Comparison of ENCODE assay signal across 18 cellular contexts in genomic region chr10:79130255-79130654, GRCh38.
DNase-seq lines count a peak whose midpoint lies in the region; ATAC-seq and TF ChIP-seq lines count a peak whose summit lies in the region.
"Had no signal": no experiment of that assay in that cellular context is flagged by ENCODE, and none has a peak within 500 bp of the region (broad histone marks: within the 10 kb centered on the region; RNA-seq: fewer than 3 reads in every experiment).

No MANE protein-coding gene starts in this region.

- WGBS in endodermal cell (ENCODE audit: insufficient coverage in 1 of 2, insufficient read length in 1 of 2), 2 experiments: 91 to 100% methylated on average over 2 to 5 of the region's 5 CpGs

- H3K27ac ChIP-seq in C4-2B (peak overlapping the region; percentile 56; the same call in 1 of the 2 replicates), KOPT-K1 (ENCODE audit: low read depth, low read length, poor library complexity, severe bottlenecking) (peak overlapping the region; percentile 94), endodermal cell (ENCODE audit: low read depth, low read length) (peak overlapping the region; percentile 78)

- peak overlapping the region; percentile 96 for H3K27ac Mint-ChIP-seq in endodermal cell
- H3K27ac Mint-ChIP-seq in neural crest cell (ENCODE audit: unreplicated experiment): peak overlapping the region; percentile 97
- H3K27ac Mint-ChIP-seq: T-helper 2 cell treated with Interferon-gamma antibody and Interleukin-4, amounts not matched to agents 5 μg/mL and 100 μg/mL, for 36 hours had no signal

- H3K4me3 Mint-ChIP-seq in endodermal cell: no peak overlapping the region
- peak overlapping the region; percentile 79 for H3K4me3 Mint-ChIP-seq in neural crest cell
- H3K4me3 Mint-ChIP-seq: T-helper 2 cell treated with Interferon-gamma antibody and Interleukin-4, amounts not matched to agents 5 μg/mL and 100 μg/mL, for 36 hours had no signal

- no peaks in the 10 kb centered on the region for H3K9me3 Mint-ChIP-seq in endodermal cell
- H3K9me3 Mint-ChIP-seq in neural crest cell: no peaks in the 10 kb centered on the region
- H3K9me3 Mint-ChIP-seq: T-helper 2 cell treated with Interferon-gamma antibody and Interleukin-4, amounts not matched to agents 5 μg/mL and 100 μg/mL, for 36 hours had no signal

- H3K27me3 ChIP-seq in endodermal cell (ENCODE audit: control insufficient read depth, insufficient read depth, low read length, poor library complexity, severe bottlenecking) (no peaks in the 10 kb centered on the region), HAP-1 (ENCODE audit: low read depth) (no peaks in the 10 kb centered on the region)

- H3K4me1 ChIP-seq in endodermal cell (ENCODE audit: control insufficient read depth, insufficient read depth, low read length): peaks cover 30% of the 10 kb centered on the region
- peaks cover 4% of the 10 kb centered on the region; the same call in 1 of the 2 replicates for H3K4me1 ChIP-seq in HAP-1

- H3K9ac ChIP-seq in endodermal cell (ENCODE audit: extremely low read depth, low read length, poor library complexity, severe bottlenecking): no peak overlapping the region

- peaks cover 17% of the 10 kb centered on the region for H3K36me3 ChIP-seq in KOPT-K1 (ENCODE audit: insufficient read depth, low read length)
- H3K36me3 ChIP-seq in endodermal cell (ENCODE audit: control insufficient read depth, insufficient read depth, low read length): peaks cover 34% of the 10 kb centered on the region
- H3K36me3 ChIP-seq in HAP-1 (replicated peaks): no peaks in the 10 kb centered on the region

- H3K9me3 ChIP-seq in KOPT-K1 (ENCODE audit: insufficient read depth, low read length, poor library complexity, severe bottlenecking) (no peaks in the 10 kb centered on the region), endodermal cell (ENCODE audit: control insufficient read depth, low read length) (no peaks in the 10 kb centered on the region), HAP-1 (no peaks in the 10 kb centered on the region)

- TF ChIP-seq CTCF in C4-2B (conservative IDR thresholded peaks at IDR 0.05) (no peak), endodermal cell (conservative IDR thresholded peaks at IDR 0.05) (no peak), neural crest cell (conservative IDR thresholded peaks at IDR 0.05) (no peak)

- DNase-seq in endodermal cell (no peak), neural crest cell (ENCODE audit: low read depth, low spot score) (no peak), HAP-1 (ENCODE audit: low spot score in 2 of 2) (no peak), middle frontal gyrus (ENCODE audit: extremely low spot score, low spot score) (no peak)
- DNase-seq: activated naive CD4-positive, alpha-beta T cell; COR-L47; dermis blood vessel endothelial cell; erythroblast; mammary epithelial cell; NCI-H2081; NCI-H526; stimulated activated CD4-positive, alpha-beta T cell treated with anti-CD3 and anti-CD28 coated beads, Interleukin-2, amount 100 ng/mL, for 24 hours had no signal

- H3K4me3 ChIP-seq in endodermal cell (ENCODE audit: low read length) (no peak overlapping the region), HAP-1 (no peak overlapping the region)

- H3K4me1 Mint-ChIP-seq in endodermal cell (peaks cover 72% of the 10 kb centered on the region), neural crest cell (peaks cover 82% of the 10 kb centered on the region)

- ATAC-seq in HG03039 (IDR thresholded peaks at IDR 0.05; ENCODE audit: unreplicated experiment) (no peak), HG03469 (IDR thresholded peaks at IDR 0.05; ENCODE audit: unreplicated experiment) (no peak)
- ATAC-seq: sciatic nerve had no signal

- H3K27me3 Mint-ChIP-seq in endodermal cell (ENCODE audit: insufficient read depth) (no peaks in the 10 kb centered on the region), neural crest cell (ENCODE audit: low read depth) (no peaks in the 10 kb centered on the region)

- in situ Hi-C loops in HAP-1 (cut with MboI; ENCODE audit: low sequenced_read_pairs): no loop called here

- H3K36me3 Mint-ChIP-seq in endodermal cell (ENCODE audit: low read depth) (peaks cover 23% of the 10 kb centered on the region), neural crest cell (ENCODE audit: low read depth) (no peaks in the 10 kb centered on the region)
